In genomic region chr21:36344931-36345330, GRCh38 we compare ENCODE assay signal across 2 cellular contexts.
A peak's percentile ranks its signal among the peaks of the same experiment; 100 is the strongest.
TF ChIP-seq lines count a peak whose summit lies in the region.

No MANE protein-coding gene starts in this region.

TF ChIP-seq in HepG2, 621 proteins besides CTCF, POLR2A, EP300 and RAD21:
- TF ChIP-seq NR2F6 (IDR thresholded peaks at IDR 0.05) = no peak
- TF ChIP-seq NR2F6 (CRISPR knock-in tag; IDR thresholded peaks at IDR 0.05) = no peak
- no peak for TF ChIP-seq E2F1 (CRISPR knock-in tag; IDR thresholded peaks at IDR 0.05)
- TF ChIP-seq PTBP1 (IDR thresholded peaks at IDR 0.05; ENCODE audit: low read depth, low read length, poor library complexity, severe bottlenecking) = no peak
- peak; percentile 92 for TF ChIP-seq HNRNPK (IDR thresholded peaks at IDR 0.05; ENCODE audit: low read depth, low read length, poor library complexity, severe bottlenecking)
- TF ChIP-seq, protein P1, sequence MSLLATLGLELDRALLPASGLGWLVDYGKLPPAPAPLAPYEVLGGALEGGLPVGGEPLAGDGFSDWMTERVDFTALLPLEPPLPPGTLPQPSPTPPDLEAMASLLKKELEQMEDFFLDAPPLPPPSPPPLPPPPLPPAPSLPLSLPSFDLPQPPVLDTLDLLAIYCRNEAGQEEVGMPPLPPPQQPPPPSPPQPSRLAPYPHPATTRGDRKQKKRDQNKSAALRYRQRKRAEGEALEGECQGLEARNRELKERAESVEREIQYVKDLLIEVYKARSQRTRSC (CRISPR knock-in tag; IDR thresholded peaks at IDR 0.05; ENCODE audit: low read depth) = no peak
TF ChIP-seq in HepG2: peak in this region for 1.

TF ChIP-seq in K562, 482 proteins besides CTCF, POLR2A, EP300 and RAD21:
- TF ChIP-seq CREBBP (IDR thresholded peaks at IDR 0.05; ENCODE audit: low read depth, low read length) (no peak), SUPT5H (IDR thresholded peaks at IDR 0.05) (0 out of 2 replicates have a peak, but pooled peaks have one; percentile 7), ZNF23 (CRISPR knock-in tag; IDR thresholded peaks at IDR 0.05) (no peak), HNRNPK (IDR thresholded peaks at IDR 0.05; ENCODE audit: low read depth, low read length, poor library complexity, severe bottlenecking) (peak; percentile 92), PCBP2 (IDR thresholded peaks at IDR 0.05; ENCODE audit: low read depth, low read length, poor library complexity, severe bottlenecking) (peak; percentile 72)
